In genomic region chr7:133082390-133082766, GRCh38 we compare ENCODE assay signal across 7 cellular contexts. TPM values are rescaled to one million over a fixed set of nuclear protein-coding genes. Genes with fewer than 3 reads are reported as not detected.
DNase-seq lines count a peak whose midpoint lies in the region; ATAC-seq and TF ChIP-seq lines count a peak whose summit lies in the region.

No MANE protein-coding gene starts in this region.

- H4K20me1 ChIP-seq in OCI-LY1 (ENCODE audit: insufficient read depth, low read length): 0 out of 2 replicates have a peak, but pooled peaks cover 3% of the 10 kb centered on the region

- H3K27me3 Mint-ChIP-seq in endodermal cell (ENCODE audit: insufficient read depth): no peaks in the 10 kb centered on the region

- H3K36me3 Mint-ChIP-seq in endodermal cell (ENCODE audit: low read depth): peaks cover 3% of the 10 kb centered on the region
- peaks cover 18% of the 10 kb centered on the region for H3K36me3 Mint-ChIP-seq in stimulated activated effector memory CD8-positive, alpha-beta T cell treated with anti-CD3 and anti-CD28 coated beads, Interleukin-12 subunit alpha, Interleukin-12 subunit beta, amount 100 ng/mL, for 72 hours

- no peaks in the 10 kb centered on the region for H3F3A ChIP-seq in OCI-LY1 (ENCODE audit: insufficient read depth, low read length)

- H3K4me3 ChIP-seq in OCI-LY1 (ENCODE audit: low read depth, low read length, poor library complexity, severe bottlenecking) (peak overlapping the region; percentile 76), endodermal cell (ENCODE audit: low read length) (no peak overlapping the region)

- H3K4me1 Mint-ChIP-seq in endodermal cell: peaks cover 19% of the 10 kb centered on the region
- H3K4me1 Mint-ChIP-seq in stimulated activated effector memory CD8-positive, alpha-beta T cell treated with anti-CD3 and anti-CD28 coated beads, Interleukin-12 subunit alpha, Interleukin-12 subunit beta, amount 100 ng/mL, for 72 hours: peaks cover 21% of the 10 kb centered on the region

- H3K4me1 ChIP-seq in OCI-LY1 (ENCODE audit: insufficient read depth, low read length, severe bottlenecking) (peaks cover 32% of the 10 kb centered on the region), endodermal cell (ENCODE audit: control insufficient read depth, insufficient read depth, low read length) (no peaks in the 10 kb centered on the region)

- H3K9ac ChIP-seq in OCI-LY1 (ENCODE audit: low read length) (no peak overlapping the region), endodermal cell (ENCODE audit: extremely low read depth, low read length, poor library complexity, severe bottlenecking) (no peak overlapping the region)

- TF ChIP-seq CTCF in OCI-LY1 (IDR thresholded peaks at IDR 0.05; ENCODE audit: low read length) (no peak), endodermal cell (conservative IDR thresholded peaks at IDR 0.05) (no peak)

- H3K9me3 ChIP-seq in OCI-LY1 (ENCODE audit: low read length): no peaks in the 10 kb centered on the region
- H3K9me3 ChIP-seq in endodermal cell (ENCODE audit: control insufficient read depth, low read length): no peaks in the 10 kb centered on the region

- H3K4me3 Mint-ChIP-seq in endodermal cell: peak overlapping the region; percentile 93
- peak overlapping the region; percentile 93 for H3K4me3 Mint-ChIP-seq in stimulated activated effector memory CD8-positive, alpha-beta T cell treated with anti-CD3 and anti-CD28 coated beads, Interleukin-12 subunit alpha, Interleukin-12 subunit beta, amount 100 ng/mL, for 72 hours

- no peaks in the 10 kb centered on the region for H3K9me2 ChIP-seq in OCI-LY1 (ENCODE audit: low read depth, low read length)

- ATAC-seq in GM19035 (IDR thresholded peaks at IDR 0.05; ENCODE audit: unreplicated experiment) (peak; percentile 3), HG02884 (IDR thresholded peaks at IDR 0.05; ENCODE audit: unreplicated experiment) (no peak)
- ATAC-seq in stimulated activated effector memory CD8-positive, alpha-beta T cell treated with anti-CD3 and anti-CD28 coated beads, Interleukin-12 subunit alpha, Interleukin-12 subunit beta, amount 100 ng/mL, for 72 hours: no peak

- WGBS in endodermal cell (ENCODE audit: insufficient coverage in 1 of 2, insufficient read length in 1 of 2), 2 experiments: 92 to 100% methylated on average over 1 to 3 of the region's 3 CpGs

- peak overlapping the region; percentile 98 for H2AFZ ChIP-seq in OCI-LY1 (ENCODE audit: low read length)

- no peak overlapping the region for H3K27ac Mint-ChIP-seq in endodermal cell
- H3K27ac Mint-ChIP-seq in stimulated activated effector memory CD8-positive, alpha-beta T cell treated with anti-CD3 and anti-CD28 coated beads, Interleukin-12 subunit alpha, Interleukin-12 subunit beta, amount 100 ng/mL, for 72 hours: peak overlapping the region; percentile 97

- no peaks in the 10 kb centered on the region for H3K9me3 Mint-ChIP-seq in endodermal cell
- H3K9me3 Mint-ChIP-seq in stimulated activated effector memory CD8-positive, alpha-beta T cell treated with anti-CD3 and anti-CD28 coated beads, Interleukin-12 subunit alpha, Interleukin-12 subunit beta, amount 100 ng/mL, for 72 hours: no peaks in the 10 kb centered on the region

- H3K36me3 ChIP-seq in OCI-LY1 (ENCODE audit: insufficient read depth, low read length) (peaks cover 26% of the 10 kb centered on the region), endodermal cell (ENCODE audit: control insufficient read depth, insufficient read depth, low read length) (peaks cover 13% of the 10 kb centered on the region)

- H3K27ac ChIP-seq in OCI-LY1 (ENCODE audit: low read depth, low read length, poor library complexity, severe bottlenecking) (no peak overlapping the region), endodermal cell (ENCODE audit: low read depth, low read length) (no peak overlapping the region)

- no peaks in the 10 kb centered on the region for H3K27me3 ChIP-seq in OCI-LY1 (ENCODE audit: insufficient read depth, low read length)
- H3K27me3 ChIP-seq in endodermal cell (ENCODE audit: control insufficient read depth, insufficient read depth, low read length, poor library complexity, severe bottlenecking): no peaks in the 10 kb centered on the region

- DNase-seq in endodermal cell (no peak), NCI-H2107 (lab: John Stamatoyannopoulos, UW) (no peak)
- DNase-seq in stimulated activated effector memory CD8-positive, alpha-beta T cell treated with anti-CD3 and anti-CD28 coated beads, Interleukin-12 subunit alpha, Interleukin-12 subunit beta, amount 100 ng/mL, for 72 hours (ENCODE audit: low spot score in 2 of 2): peak in 1 of 2 donors; percentile 51
- no peak for DNase-seq in stimulated activated CD4-positive, alpha-beta T cell treated with anti-CD3 and anti-CD28 coated beads, Interleukin-12 subunit alpha, Interleukin-12 subunit beta, amount 100 ng/mL, for 4 hours

- peaks cover 44% of the 10 kb centered on the region for H3K79me2 ChIP-seq in OCI-LY1 (ENCODE audit: insufficient read depth, low read length)

- H3K4me2 ChIP-seq in OCI-LY1 (ENCODE audit: low read length): peak overlapping the region; percentile 50

RNA-seq across cellular contexts. Expression of gene CHCHD3, which starts 0.5 kb away (rescaled TPM):
- 10 to 100 TPM; 70.4 to 75.2 TPM for total RNA-seq in endodermal cell
- polyA plus RNA-seq in endodermal cell (2013, experiment 1 of 2): 92.4 TPM
- 86.5 TPM for polyA plus RNA-seq in endodermal cell (2013, experiment 2 of 2)
